In genomic region chr5:134873494-134873893, GRCh38 we compare ENCODE assay signal across 8 cellular contexts. TPM values are rescaled to one million over a fixed set of nuclear protein-coding genes. Genes with fewer than 3 reads are reported as not detected.
A peak's percentile ranks its signal among the peaks of the same experiment; 100 is the strongest.
DNase-seq lines count a peak whose midpoint lies in the region; ATAC-seq and TF ChIP-seq lines count a peak whose summit lies in the region.

No MANE protein-coding gene starts in this region.

- DNase-seq in left ventricle myocardium inferior (no peak), Right ventricle myocardium inferior (ENCODE audit: missing footprints) (no peak), mesendoderm (peak; percentile 32), upper lobe of right lung (no peak), dedifferentiated amniotic fluid mesenchymal stem cell (ENCODE audit: extremely low spot score) (no peak)
- peak; percentile 35 for DNase-seq in activated naive CD4-positive, alpha-beta T cell treated with anti-CD3 and anti-CD28 coated beads, Interleukin-2, amount 50 U/mL, for 16 hours

- WGBS in mesendoderm (ENCODE audit: extremely low coverage, insufficient coverage, low lambda C conversion rate) = no CpG with 5 or more reads among the region's 6 CpGs

- H3K36me3 ChIP-seq in left ventricle myocardium inferior (no peaks in the 10 kb centered on the region), mesendoderm (ENCODE audit: control insufficient read depth, insufficient read depth, low read length) (no peaks in the 10 kb centered on the region), upper lobe of right lung (no peaks in the 10 kb centered on the region)

- no peak overlapping the region for H3K4ac ChIP-seq in mesendoderm (ENCODE audit: low read depth, low read length)

- no peak overlapping the region for H2BK120ac ChIP-seq in mesendoderm (ENCODE audit: low read depth, low read length)

- H3K9ac ChIP-seq in mesendoderm (ENCODE audit: low read length) = peak overlapping the region; percentile 83

- ATAC-seq in Right ventricle myocardium inferior (no peak), upper lobe of right lung (no peak), HG02973 (IDR thresholded peaks at IDR 0.05; ENCODE audit: unreplicated experiment) (no peak), HG02588 (IDR thresholded peaks at IDR 0.05; ENCODE audit: unreplicated experiment) (no peak)

- no peak for TF ChIP-seq CTCF in left ventricle myocardium inferior (IDR thresholded peaks at IDR 0.05; ENCODE audit: borderline replicate concordance)
- no peak for TF ChIP-seq CTCF in upper lobe of right lung (IDR thresholded peaks at IDR 0.05)

- H2BK5ac ChIP-seq in mesendoderm (ENCODE audit: low read length) = no peak overlapping the region

- peaks cover 40% of the 10 kb centered on the region for H3K4me1 ChIP-seq in left ventricle myocardium inferior
- H3K4me1 ChIP-seq in mesendoderm (ENCODE audit: control insufficient read depth, low read depth, low read length) = peaks cover 2% of the 10 kb centered on the region
- peaks cover 14% of the 10 kb centered on the region for H3K4me1 ChIP-seq in upper lobe of right lung

- intact Hi-C loops in left ventricle myocardium inferior (cut with micrococcal nuclease) (no loop called here), Right ventricle myocardium inferior (cut with DNase I) (no loop called here), upper lobe of right lung (cut with DNase I) (no loop called here)

- H2AK5ac ChIP-seq in mesendoderm (ENCODE audit: low read length) = no peak overlapping the region

- H3K27me3 ChIP-seq in left ventricle myocardium inferior (ENCODE audit: low read depth) = no peaks in the 10 kb centered on the region
- no peaks in the 10 kb centered on the region for H3K27me3 ChIP-seq in mesendoderm (ENCODE audit: insufficient read depth, low read length, poor library complexity)
- no peaks in the 10 kb centered on the region for H3K27me3 ChIP-seq in upper lobe of right lung

- no peaks in the 10 kb centered on the region for H3K79me1 ChIP-seq in mesendoderm (ENCODE audit: low read length)

- no peak overlapping the region for H3K23ac ChIP-seq in mesendoderm (ENCODE audit: low read length)

- peak overlapping the region; percentile 8 for H4K5ac ChIP-seq in mesendoderm (ENCODE audit: low read length)

- peak overlapping the region; percentile 96 for H4K8ac ChIP-seq in mesendoderm (ENCODE audit: low read depth, low read length)

- peak overlapping the region; percentile 99 for H3K27ac ChIP-seq in left ventricle myocardium inferior (replicated peaks)
- no peak overlapping the region for H3K27ac ChIP-seq in mesendoderm (ENCODE audit: low read depth, low read length)
- H3K27ac ChIP-seq in upper lobe of right lung = peak overlapping the region; percentile 93

- H3K4me3 ChIP-seq in left ventricle myocardium inferior (peak overlapping the region; percentile 97), mesendoderm (ENCODE audit: low read length) (no peak overlapping the region), upper lobe of right lung (peak overlapping the region; percentile 93)

- peak overlapping the region; percentile 93 for H3K56ac ChIP-seq in mesendoderm (ENCODE audit: low read length)

- no peaks in the 10 kb centered on the region for H3K79me2 ChIP-seq in mesendoderm (ENCODE audit: control insufficient read depth, insufficient read depth, low read length)

- no peak overlapping the region for H3K18ac ChIP-seq in mesendoderm (ENCODE audit: low read length)

- H3K4me2 ChIP-seq in mesendoderm (ENCODE audit: low read length) = no peak overlapping the region

- H3K9me3 ChIP-seq in left ventricle myocardium inferior (replicated peaks) = no peaks in the 10 kb centered on the region
- no peaks in the 10 kb centered on the region for H3K9me3 ChIP-seq in upper lobe of right lung

- no peak overlapping the region for H2BK15ac ChIP-seq in mesendoderm (replicated peaks; ENCODE audit: low read depth)

RNA-seq across cellular contexts. Expression of gene TXNDC15, which starts 0.7 kb away (rescaled TPM):
- total RNA-seq in left ventricle myocardium inferior (49.5 TPM), Right ventricle myocardium inferior (52.8 TPM), upper lobe of right lung (60.6 TPM)
- polyA plus RNA-seq in mesendoderm (2013, experiment 1 of 2) = 32.1 TPM
- 31.1 TPM for polyA plus RNA-seq in mesendoderm (2013, experiment 2 of 2)

RNA-seq across cellular contexts. Expression of gene C5orf24, which starts 27.7 kb away (rescaled TPM):
- total RNA-seq in left ventricle myocardium inferior (24.9 TPM), Right ventricle myocardium inferior (21.9 TPM), upper lobe of right lung (44.9 TPM)
- polyA plus RNA-seq in mesendoderm (2013, experiment 1 of 2) = 16.7 TPM
- 20.0 TPM for polyA plus RNA-seq in mesendoderm (2013, experiment 2 of 2)

RNA-seq across cellular contexts. Expression of gene PCBD2, which starts 31.4 kb away (rescaled TPM):
- 26.3 TPM for total RNA-seq in left ventricle myocardium inferior
- 24.7 TPM for total RNA-seq in Right ventricle myocardium inferior
- polyA plus RNA-seq in mesendoderm (2013, experiment 1 of 2) = 10.3 TPM
- polyA plus RNA-seq in mesendoderm (2013, experiment 2 of 2) = 9.8 TPM
- total RNA-seq in upper lobe of right lung = 11.2 TPM

Comparison
In these comparisons a context has a peak if more than half of its experiments do, and no peak if none do; other contexts are left out.
1. DNase-seq: peak in activated naive CD4-positive, alpha-beta T cell treated with anti-CD3 and anti-CD28 coated beads, Interleukin-2, amount 50 U/mL, for 16 hours (single experiment) and mesendoderm (single experiment); none in left ventricle myocardium inferior (single experiment), Right ventricle myocardium inferior (single experiment), upper lobe of right lung (single experiment) and dedifferentiated amniotic fluid mesenchymal stem cell (single experiment).